31 cellular contexts compared by ENCODE assay signal in genomic region chr3:111902534-111902933, GRCh38. TPM values are rescaled to one million over a fixed set of nuclear protein-coding genes. Genes with fewer than 3 reads are reported as not detected.
DNase-seq lines count a peak whose midpoint lies in the region; ATAC-seq and TF ChIP-seq lines count a peak whose summit lies in the region.
"Had no signal": no experiment of that assay in that cellular context is flagged by ENCODE, and none has a peak within 500 bp of the region (broad histone marks: within the 10 kb centered on the region; RNA-seq: fewer than 3 reads in every experiment).

No MANE protein-coding gene starts in this region.

- H3K4me1 ChIP-seq in PC-9 (replicated peaks; ENCODE audit: insufficient read depth), result peaks cover 55% of the 10 kb centered on the region
- peaks cover 37% of the 10 kb centered on the region for H3K4me1 ChIP-seq in mammary epithelial cell (ENCODE audit: insufficient read depth, low read length)
- H3K4me1 ChIP-seq in osteoblast (ENCODE audit: insufficient read depth, low read length), result peaks cover 30% of the 10 kb centered on the region
- H3K4me1 ChIP-seq in endodermal cell (ENCODE audit: control insufficient read depth, insufficient read depth, low read length), result peaks cover 2% of the 10 kb centered on the region
- H3K4me1 ChIP-seq: adrenal gland, BLaER1, neural progenitor cell had no signal

- BruUV-seq in Calu3 (replicated peaks; lab: Mats Ljungman, UMichigan) (no TSS peak), PC-9 (replicated peaks; lab: Mats Ljungman, UMichigan) (no TSS peak), mammary epithelial cell (replicated peaks; lab: Mats Ljungman, UMichigan) (no TSS peak)

- no peaks in the 10 kb centered on the region for H3K9me2 ChIP-seq in PC-9 (ENCODE audit: insufficient read depth)

- ATAC-seq in HG03135 (IDR thresholded peaks at IDR 0.05; ENCODE audit: unreplicated experiment), result no peak
- ATAC-seq: left colon, T-helper 17 cell had no signal

- dilution Hi-C loops in mammary epithelial cell (cut with HindIII; ENCODE audit: low sequenced_read_pairs), result no loop called here

- peaks cover 30% of the 10 kb centered on the region for H3K9me3 ChIP-seq in PC-9 (ENCODE audit: insufficient read depth, low read depth)
- H3K9me3 ChIP-seq in mammary epithelial cell (replicated peaks; ENCODE audit: insufficient read depth, low read length), result no peaks in the 10 kb centered on the region
- no peaks in the 10 kb centered on the region for H3K9me3 ChIP-seq in osteoblast (ENCODE audit: low read depth, low read length)
- peaks cover 32% of the 10 kb centered on the region for H3K9me3 ChIP-seq in endodermal cell (ENCODE audit: control insufficient read depth, low read length)
- H3K9me3 ChIP-seq: adrenal gland, tibial nerve had no signal

- peaks cover 70% of the 10 kb centered on the region for H3F3A ChIP-seq in PC-9 (ENCODE audit: insufficient read depth, low read depth)

- H3K27me3 Mint-ChIP-seq in Calu3 (ENCODE audit: unreplicated experiment), result no peaks in the 10 kb centered on the region
- H3K27me3 Mint-ChIP-seq in endodermal cell (ENCODE audit: insufficient read depth), result no peaks in the 10 kb centered on the region
- H3K27me3 Mint-ChIP-seq: activated CD4-positive, alpha-beta memory T cell treated with anti-CD3 and anti-CD28 coated beads for 36 hours; T-helper 17 cell had no signal

- in situ Hi-C loops in mammary epithelial cell (cut with MboI; ENCODE audit: low sequenced_read_pairs in 2 of 2), result no loop called here

- no peak overlapping the region for H3K4me3 ChIP-seq in PC-9
- H3K4me3 ChIP-seq in mammary epithelial cell (replicated peaks in 1 of 3; ENCODE audit: insufficient read depth in 1 of 3, low read depth in 2 of 3, low read length in 3 of 3), result no peak overlapping the region
- H3K4me3 ChIP-seq in osteoblast (ENCODE audit: insufficient read depth, low read length), result no peak overlapping the region
- H3K4me3 ChIP-seq in endodermal cell (ENCODE audit: low read length), result no peak overlapping the region
- H3K4me3 ChIP-seq: adrenal gland, BLaER1, dorsolateral prefrontal cortex, neural progenitor cell, tibial nerve had no signal

- DNase-seq in Calu3 (no peak), PC-9 (peak in 1 of 2 experiments; percentile 30), mammary epithelial cell (no peak), osteoblast (ENCODE audit: insufficient read length, low spot score, missing footprints) (no peak), HK-2 (ENCODE audit: unreplicated experiment) (no peak), endodermal cell (no peak)
- no peak for DNase-seq in stimulated activated CD4-positive, alpha-beta T cell treated with anti-CD3 and anti-CD28 coated beads, Interleukin-4, amount 100 ng/mL, for 1 hour
- DNase-seq: activated CD4-positive, CD25-positive, alpha-beta regulatory T cell treated with anti-CD3 and anti-CD28 coated beads, Interleukin-2, amount 50 U/mL, for 72 hours; activated CD8-positive, alpha-beta memory T cell treated with anti-CD3 and anti-CD28 coated beads, Interleukin-2, amount 50 U/mL, for 4 hours; activated naive CD4-positive, alpha-beta T cell treated with Interleukin-2 at 50 U/mL for 16 hours; adrenal gland; DMS153; dorsolateral prefrontal cortex; H7; immature natural killer cell; left colon; NCI-H1092; NCI-H1694 treated with DMSO at 0.1 percent for 48 hours; NCI-H510A; right cardiac atrium; RPMI8226; stimulated activated CD4-positive, alpha-beta T cell treated with anti-CD3 and anti-CD28 coated beads, Interleukin-4, amount 100 ng/mL, for 24 hours; T-helper 17 cell had no signal

- POLR2A ChIA-PET in PC-9 (lab: Charles Lee; ENCODE audit: unreplicated experiment), result interaction anchor here (0.5 to 0.8 kb wide), 4 partner anchors 19 to 163 kb away, joined by 3 to 4 read pairs (median 4); no protein-coding TSS in a partner anchor

- H4K20me1 ChIP-seq in PC-9 (ENCODE audit: insufficient read depth) (no peaks in the 10 kb centered on the region), mammary epithelial cell (ENCODE audit: insufficient read depth, low read length) (no peaks in the 10 kb centered on the region), osteoblast (ENCODE audit: insufficient read depth, low read length) (no peaks in the 10 kb centered on the region)
- H4K20me1 ChIP-seq: BLaER1 had no signal

- H2AFZ ChIP-seq in PC-9 (no peak overlapping the region), mammary epithelial cell (ENCODE audit: low read depth, low read length) (no peak overlapping the region), osteoblast (ENCODE audit: low read length) (no peak overlapping the region)
- H2AFZ ChIP-seq: neural progenitor cell had no signal

- H3K4me1 Mint-ChIP-seq in Calu3 (ENCODE audit: low read depth, unreplicated experiment) (peaks cover 25% of the 10 kb centered on the region), endodermal cell (peaks cover 17% of the 10 kb centered on the region)
- H3K4me1 Mint-ChIP-seq: IgD-negative memory B cell had no signal

- CTCF ChIA-PET in Calu3 (lab: Charles Lee) (no interaction called here), PC-9 (lab: Charles Lee) (no interaction called here), mammary epithelial cell (lab: Charles Lee; ENCODE audit: low non-redundant PET) (no interaction called here)

- peaks cover 62% of the 10 kb centered on the region for H3K36me3 ChIP-seq in PC-9 (ENCODE audit: low read depth)
- peaks cover 13% of the 10 kb centered on the region for H3K36me3 ChIP-seq in mammary epithelial cell (ENCODE audit: insufficient read depth, low read length)
- H3K36me3 ChIP-seq in osteoblast (ENCODE audit: insufficient read depth, low read length), result peaks cover 17% of the 10 kb centered on the region
- H3K36me3 ChIP-seq in endodermal cell (ENCODE audit: control insufficient read depth, insufficient read depth, low read length), result peaks cover 35% of the 10 kb centered on the region
- H3K36me3 ChIP-seq: adrenal gland, neural progenitor cell had no signal

- TF ChIP-seq CTCF in Calu3 (IDR thresholded peaks at IDR 0.05; ENCODE audit: unreplicated experiment) (no peak), PC-9 (conservative IDR thresholded peaks at IDR 0.05) (no peak), mammary epithelial cell (conservative IDR thresholded peaks at IDR 0.05 in 1 of 2, IDR thresholded peaks at IDR 0.05 in 1 of 2; ENCODE audit: extremely low read depth in 1 of 2, insufficient read depth in 1 of 2, low read depth in 1 of 2, low read length in 2 of 2) (no peak), osteoblast (IDR thresholded peaks at IDR 0.05; ENCODE audit: extremely low read depth, low read depth, low read length) (no peak), endodermal cell (conservative IDR thresholded peaks at IDR 0.05) (no peak)

- H3K27me3 ChIP-seq in PC-9 (ENCODE audit: insufficient read depth, low read depth) (no peaks in the 10 kb centered on the region), mammary epithelial cell (ENCODE audit: insufficient read depth, low read length) (no peaks in the 10 kb centered on the region), osteoblast (ENCODE audit: insufficient read depth, low read length) (no peaks in the 10 kb centered on the region), endodermal cell (ENCODE audit: control insufficient read depth, insufficient read depth, low read length, poor library complexity, severe bottlenecking) (no peaks in the 10 kb centered on the region)
- H3K27me3 ChIP-seq: adrenal gland, BLaER1, dorsolateral prefrontal cortex, neural progenitor cell, tibial nerve had no signal

- H3K79me2 ChIP-seq in PC-9 (ENCODE audit: low read depth) (peaks cover 78% of the 10 kb centered on the region), mammary epithelial cell (ENCODE audit: insufficient read depth, low read length) (peaks cover 82% of the 10 kb centered on the region), osteoblast (ENCODE audit: insufficient read depth, low read length) (peaks cover 84% of the 10 kb centered on the region)

- H3K4me3 Mint-ChIP-seq in Calu3 (ENCODE audit: low read depth, unreplicated experiment) (no peak overlapping the region), endodermal cell (no peak overlapping the region)
- H3K4me3 Mint-ChIP-seq: activated CD4-positive, alpha-beta memory T cell treated with anti-CD3 and anti-CD28 coated beads for 36 hours; activated T-helper 1 cell treated with anti-CD3 and anti-CD28 coated beads, Interleukin-12 subunit alpha, Interleukin-12 subunit beta, Interleukin-2, Interleukin-4 antibody, amounts not matched to agents 30 ng/mL and 10 ng/mL and 1 ng/mL, durations not matched to agents 14 hours and 24 hours and 36 hours; brain; IgD-negative memory B cell; immature natural killer cell; neural progenitor cell; T-helper 17 cell had no signal

- intact Hi-C loops in Calu3 (cut with micrococcal nuclease; ENCODE audit: unreplicated experiment), result no loop called here
- intact Hi-C loops in PC-9 (cut with micrococcal nuclease; ENCODE audit: unreplicated experiment), result loop anchor here (2.0 kb wide), 1 partner anchor 64 kb away; no protein-coding TSS in a partner anchor
- intact Hi-C loops in mammary epithelial cell (cut with micrococcal nuclease), result loop anchor here (2.0 to 5.0 kb wide), 3 partner anchors 42 to 184 kb away; partner anchors contain the start of gene C3orf52

- no peaks in the 10 kb centered on the region for H3K9me3 Mint-ChIP-seq in Calu3 (ENCODE audit: low read depth, unreplicated experiment)
- H3K9me3 Mint-ChIP-seq in endodermal cell, result peaks cover 18% of the 10 kb centered on the region
- H3K9me3 Mint-ChIP-seq: activated CD4-positive, alpha-beta memory T cell treated with anti-CD3 and anti-CD28 coated beads for 36 hours; activated T-helper 1 cell treated with anti-CD3 and anti-CD28 coated beads, Interleukin-12 subunit alpha, Interleukin-12 subunit beta, Interleukin-2, Interleukin-4 antibody, amounts not matched to agents 30 ng/mL and 10 ng/mL and 1 ng/mL, durations not matched to agents 14 hours and 24 hours and 36 hours; IgD-negative memory B cell; immature natural killer cell had no signal

- peak overlapping the region; percentile 36 for H3K4me2 ChIP-seq in PC-9
- peak overlapping the region; percentile 30 for H3K4me2 ChIP-seq in mammary epithelial cell (ENCODE audit: insufficient read depth, low read depth, low read length)
- no peak overlapping the region for H3K4me2 ChIP-seq in osteoblast (ENCODE audit: insufficient read depth, low read length)
- H3K4me2 ChIP-seq: BLaER1, neural progenitor cell had no signal

- H3K36me3 Mint-ChIP-seq in Calu3 (ENCODE audit: insufficient read depth, unreplicated experiment), result peaks cover 19% of the 10 kb centered on the region
- peaks cover 54% of the 10 kb centered on the region for H3K36me3 Mint-ChIP-seq in endodermal cell (ENCODE audit: low read depth)

- WGBS in mammary epithelial cell (ENCODE audit: low coverage, missing lambda C conversion rate), result 66% methylated on average over 4 of the region's 4 CpGs
- 79 to 98% methylated on average over 2 to 4 of the region's 4 CpGs for WGBS in endodermal cell (ENCODE audit: insufficient coverage in 1 of 2, insufficient read length in 1 of 2), 2 experiments

- peak overlapping the region; percentile 92 for H3K27ac Mint-ChIP-seq in Calu3 (ENCODE audit: unreplicated experiment)
- no peak overlapping the region for H3K27ac Mint-ChIP-seq in endodermal cell
- H3K27ac Mint-ChIP-seq: activated CD4-positive, alpha-beta memory T cell treated with anti-CD3 and anti-CD28 coated beads for 36 hours; activated T-helper 1 cell treated with anti-CD3 and anti-CD28 coated beads, Interleukin-12 subunit alpha, Interleukin-12 subunit beta, Interleukin-2, Interleukin-4 antibody, amounts not matched to agents 30 ng/mL and 10 ng/mL and 1 ng/mL, durations not matched to agents 14 hours and 24 hours and 36 hours; brain; IgD-negative memory B cell; T-helper 17 cell had no signal

- no peak overlapping the region for H3K9ac ChIP-seq in mammary epithelial cell (ENCODE audit: insufficient read depth, low read length)
- H3K9ac ChIP-seq in endodermal cell (ENCODE audit: extremely low read depth, low read length, poor library complexity, severe bottlenecking), result no peak overlapping the region
- H3K9ac ChIP-seq: BLaER1, neural progenitor cell had no signal

- H3K27ac ChIP-seq in PC-9 (peak overlapping the region; percentile 96), mammary epithelial cell (ENCODE audit: insufficient read depth, low read depth, low read length) (peak overlapping the region; percentile 85), osteoblast (ENCODE audit: low read depth, low read length) (peak overlapping the region; percentile 92), endodermal cell (ENCODE audit: low read depth, low read length) (no peak overlapping the region)
- H3K27ac ChIP-seq: adrenal gland, BLaER1, neural progenitor cell had no signal

RNA-seq across cellular contexts. Expression of gene PHLDB2, which starts 43.5 kb away (rescaled TPM):
- total RNA-seq in Calu3 (2022), result 15.4 and 30.7 TPM in 2 replicates
- 42.7 and 55.0 TPM in 2 replicates for total RNA-seq in PC-9 (2021)
- 100 to 1,000 TPM in 1 of 2 donors, 10 to 100 TPM in 1; 95.5 to 153 TPM for total RNA-seq in mammary epithelial cell
- polyA plus RNA-seq in mammary epithelial cell, result 21.1 TPM
- 55.5 TPM for polyA minus RNA-seq in mammary epithelial cell
- total RNA-seq in osteoblast, result 96.4 and 107 TPM in 2 replicates
- 10 to 100 TPM; 59.5 to 67.4 TPM for total RNA-seq in endodermal cell
- polyA plus RNA-seq in endodermal cell (2013, experiment 1 of 2), result 41.6 TPM
- polyA plus RNA-seq in endodermal cell (2013, experiment 2 of 2), result 44.9 TPM
